Comparison of ENCODE assay signal across 11 cellular contexts in the genomic region with DNA sequence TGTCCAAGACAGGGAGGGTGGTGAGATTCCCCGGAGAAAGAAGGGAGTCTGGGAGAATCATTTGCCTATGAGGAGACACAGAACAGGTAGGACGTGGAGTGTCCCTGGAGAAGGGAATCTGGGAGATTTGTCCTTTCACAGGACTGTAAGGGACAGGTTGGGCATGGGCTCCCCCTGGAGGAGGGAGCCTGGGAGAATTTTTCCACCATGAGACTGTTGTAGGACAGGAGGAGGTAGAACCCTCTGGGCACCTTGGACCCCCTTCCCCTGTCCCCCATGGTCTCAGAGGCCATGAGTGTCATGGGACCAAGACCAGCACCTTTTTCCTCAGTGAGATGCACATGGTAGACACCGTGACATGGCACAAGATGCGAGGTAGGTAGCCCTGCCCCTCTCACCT. TPM values are rescaled to one million over a fixed set of nuclear protein-coding genes. Genes with fewer than 3 reads are reported as not detected.
DNase-seq lines count a peak whose midpoint lies in the region; ATAC-seq and TF ChIP-seq lines count a peak whose summit lies in the region.
"Had no signal": no experiment of that assay in that cellular context is flagged by ENCODE, and none has a peak within 500 bp of the region (broad histone marks: within the 10 kb centered on the region; RNA-seq: fewer than 3 reads in every experiment).

No MANE protein-coding gene starts in this region.

- H3K27ac ChIP-seq in RWPE1: peak overlapping the region; percentile 29
- H3K27ac ChIP-seq in esophagus muscularis mucosa (replicated peaks in 1 of 4): no peak overlapping the region
- H3K27ac ChIP-seq: pancreas had no signal

- H3K4me1 ChIP-seq in esophagus muscularis mucosa: peaks cover 8 to 16% (median 14%) of the 10 kb centered on the region in 4 donors
- H3K4me1 ChIP-seq: pancreas had no signal

- CTCF ChIA-PET in RWPE1 (lab: Yijun Ruan, JAX): no interaction called here

- no peak for TF ChIP-seq POLR2A in esophagus muscularis mucosa (IDR thresholded peaks at IDR 0.05; ENCODE audit: low read depth)

- intact Hi-C loops in esophagus muscularis mucosa (cut with DNase I): no loop called here

- H3K27me3 ChIP-seq in GM06990 (replicated peaks; ENCODE audit: control insufficient read depth, insufficient read depth, low read length): no peaks in the 10 kb centered on the region
- peaks cover 0 to 4% (median 0%) of the 10 kb centered on the region in 4 donors for H3K27me3 ChIP-seq in esophagus muscularis mucosa
- H3K27me3 ChIP-seq: pancreas had no signal

- no peak for TF ChIP-seq EP300 in esophagus muscularis mucosa (IDR thresholded peaks at IDR 0.05)

- H3K36me3 ChIP-seq in GM06990 (ENCODE audit: control insufficient read depth, insufficient read depth, low read length): no peaks in the 10 kb centered on the region; the same call in 1 of the 2 replicates
- peaks cover 0 to 33% (median 17%) of the 10 kb centered on the region in 4 donors for H3K36me3 ChIP-seq in esophagus muscularis mucosa
- H3K36me3 ChIP-seq: pancreas had no signal

- no peaks in the 10 kb centered on the region for H3K9me3 ChIP-seq in esophagus muscularis mucosa
- H3K9me3 ChIP-seq: pancreas had no signal

- POLR2A ChIA-PET in RWPE1 (lab: Yijun Ruan, JAX; ENCODE audit: low non-redundant PET): no interaction called here

- TF ChIP-seq CTCF in GM06990 (IDR thresholded peaks at IDR 0.05; ENCODE audit: insufficient read depth, low read length, poor library complexity, severe bottlenecking) (peak; percentile 31), RWPE1 (conservative IDR thresholded peaks at IDR 0.05; ENCODE audit: low read depth) (no peak), fibroblast of the aortic adventitia (IDR thresholded peaks at IDR 0.05; ENCODE audit: insufficient read depth, low read length) (peak; percentile 47), esophagus muscularis mucosa (IDR thresholded peaks at IDR 0.05) (peak in 1 of 3 experiments; percentile 32)

- H3K4me3 ChIP-seq in GM06990 (replicated peaks; ENCODE audit: low read depth, low read length) (no peak overlapping the region), fibroblast of the aortic adventitia (ENCODE audit: low read depth, low read length) (no peak overlapping the region), esophagus muscularis mucosa (no peak overlapping the region)
- H3K4me3 ChIP-seq: pancreas had no signal

- 69% methylated on average over 4 of the region's 4 CpGs for WGBS in esophagus muscularis mucosa

- in situ Hi-C loops in ACHN (cut with HindIII; ENCODE audit: low pct_ligation_motif_present, low pct_unique_long_range_greater_than_20kb, low sequenced_read_pairs): no loop called here

- peak; percentile 19 for DNase-seq in ACHN
- DNase-seq in GM06990 (ENCODE audit: extremely low read depth, insufficient read length): no peak
- DNase-seq in RWPE1 (ENCODE audit: low spot score): no peak
- DNase-seq in fibroblast of the aortic adventitia (ENCODE audit: low read depth): no peak
- no peak for DNase-seq in esophagus muscularis mucosa (ENCODE audit: extremely low spot score)
- DNase-seq in OCI-M2 (lab: John Stamatoyannopoulos, UW; ENCODE audit: unreplicated experiment): no peak
- DNase-seq in activated gamma-delta T cell (lab: John Stamatoyannopoulos, UW): no peak
- DNase-seq: MV-4-11 had no signal

- ATAC-seq in GM18517 (IDR thresholded peaks at IDR 0.05; ENCODE audit: unreplicated experiment): no peak
- ATAC-seq: activated T-helper 17 cell treated with anti-CD3 and anti-CD28 coated beads, Interleukin-2, amount 50 U/mL, for 72 hours had no signal

RNA-seq across cellular contexts. Expression of a gene that starts 2.8 kb away (rescaled TPM):
- total RNA-seq in fibroblast of the aortic adventitia (ENCODE audit: low replicate concordance): 9.1 and 10.1 TPM in 2 replicates
- 10 to 100 TPM; 15.0 to 21.5 (median 18.9) TPM for total RNA-seq in esophagus muscularis mucosa

RNA-seq across cellular contexts. Expression of a gene that starts 10.0 kb away (rescaled TPM):
- total RNA-seq in fibroblast of the aortic adventitia (ENCODE audit: low replicate concordance) (30.7 and 49.2 TPM in 2 replicates), esophagus muscularis mucosa (10 to 100 TPM; 15.7 to 20.7 (median 17.4) TPM)

RNA-seq across cellular contexts. Expression of a gene that starts 28.0 kb away (rescaled TPM):
- total RNA-seq in fibroblast of the aortic adventitia (ENCODE audit: low replicate concordance) (8.0 and 10.1 TPM in 2 replicates), esophagus muscularis mucosa (10 to 100 TPM; 10.3 to 22.4 (median 16.4) TPM)

RNA-seq across cellular contexts. Expression of a gene that starts 35.6 kb away (rescaled TPM):
- 22.7 and 55.0 TPM in 2 replicates for total RNA-seq in fibroblast of the aortic adventitia (ENCODE audit: low replicate concordance)
- 10 to 100 TPM; 38.5 to 47.3 (median 43.9) TPM for total RNA-seq in esophagus muscularis mucosa

RNA-seq across cellular contexts. Expression of a gene that starts 41.5 kb away (rescaled TPM):
- total RNA-seq in fibroblast of the aortic adventitia (ENCODE audit: low replicate concordance): 10.2 and 97.0 TPM in 2 replicates
- total RNA-seq in esophagus muscularis mucosa: 1 to 10 TPM; 2.5 to 7.9 (median 7.4) TPM
